In genomic region chr2:187409682-187410081, GRCh38 we compare ENCODE assay signal across 24 cellular contexts. TPM values are rescaled to one million over a fixed set of nuclear protein-coding genes. Genes with fewer than 3 reads are reported as not detected.
"Had no signal": no experiment of that assay in that cellular context is flagged by ENCODE, and none has a peak within 500 bp of the region (broad histone marks: within the 10 kb centered on the region; RNA-seq: fewer than 3 reads in every experiment).

No MANE protein-coding gene starts in this region.

- H3K4me3 ChIP-seq: MG63, SJSA1, SK-N-MC had no signal

- H3K27ac ChIP-seq: SJSA1, SK-N-MC had no signal

- DNase-seq: IMR-90, Karpas-422, KG1, MG63, NCI-H1092, NCI-H1105 treated with DMSO at 0.1 percent for 48 hours, NCI-H1417 treated with DMSO at 0.1 percent for 48 hours, NCI-H1694 treated with DMSO at 0.1 percent for 48 hours, NCI-H1930, NCI-H2081, NCI-H2171, NCI-H226, NCI-H446, NCI-H510A, NCI-H524 treated with DMSO at 0.1 percent for 48 hours, NCI-H69, NCI-H774, Right ventricle myocardium superior, RPMI8226, SIG-M5 had no signal

- H3K36me3 ChIP-seq: MG63, SJSA1 had no signal

- H3K4me1 ChIP-seq: SJSA1 had no signal

- H3K27me3 ChIP-seq: MG63, SJSA1 had no signal

- FAIRE-seq: HepG2, RCC 7860 had no signal

- H3K9me3 ChIP-seq: MG63, SJSA1 had no signal

- ATAC-seq: HepG2 had no signal

RNA-seq across cellular contexts. Expression of gene CALCRL, which starts 38.4 kb away (rescaled TPM):
- polyA plus RNA-seq: HepG2 had no signal
